Comparison of ENCODE assay signal across 7 cellular contexts in the genomic region with DNA sequence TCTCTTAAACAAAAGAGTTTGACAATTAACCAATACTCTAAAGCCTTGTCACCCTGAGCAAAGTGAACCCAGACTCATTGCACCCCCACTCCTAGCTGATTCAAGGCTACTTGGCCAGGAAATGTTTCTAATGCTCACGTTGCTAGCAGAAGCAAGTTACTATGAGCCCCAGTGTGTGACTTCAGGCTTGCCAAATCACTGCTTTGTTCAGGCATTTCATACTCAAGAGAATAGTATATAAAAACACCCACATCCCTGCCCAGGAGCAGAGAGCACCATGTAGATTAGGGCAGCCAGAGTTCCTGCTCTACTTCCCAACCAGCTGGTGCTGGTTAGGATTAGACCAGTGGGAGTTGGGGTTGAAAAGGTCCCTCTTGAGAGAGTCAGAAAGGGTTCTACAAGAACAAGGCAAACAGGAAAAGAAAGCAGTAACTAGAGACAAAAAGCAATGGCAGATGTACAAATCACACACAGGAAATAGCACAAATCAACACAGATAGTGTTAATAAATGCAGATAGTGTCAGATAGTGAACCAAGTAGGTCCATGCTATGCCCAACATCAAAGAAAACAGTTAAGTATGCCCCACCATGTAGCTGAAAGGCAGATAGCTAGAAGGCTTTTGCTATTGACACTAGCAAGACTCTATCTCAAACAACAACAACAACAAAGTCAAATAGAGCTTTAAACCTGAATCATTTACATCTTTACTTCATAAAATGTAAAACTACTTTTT.
A peak's percentile ranks its signal among the peaks of the same experiment; 100 is the strongest.
DNase-seq lines count a peak whose midpoint lies in the region; ATAC-seq and TF ChIP-seq lines count a peak whose summit lies in the region.
"Not testable (repeated sequence)": the region's sequence is repeated elsewhere in the genome, so short reads cannot be mapped to it uniquely, and the experiment has no call there.

No MANE protein-coding gene starts in this region.

- H3K4me2 ChIP-seq in DND-41 (ENCODE audit: insufficient read depth, low read length); mesendoderm (ENCODE audit: low read length): not testable (repeated sequence)

- not testable (repeated sequence) for H3K9ac ChIP-seq in DND-41 (ENCODE audit: low read depth, low read length); mesendoderm (ENCODE audit: low read length)

- WGBS in mesendoderm (ENCODE audit: extremely low coverage, insufficient coverage, low lambda C conversion rate), result no CpG with 5 or more reads among the region's 1 CpG

- H3K27ac ChIP-seq in CD4-positive, alpha-beta memory T cell (ENCODE audit: low read depth, low read length); DND-41 (ENCODE audit: low read length); mesendoderm (ENCODE audit: low read depth, low read length): not testable (repeated sequence)

- not testable (repeated sequence) for H4K20me1 ChIP-seq in DND-41 (ENCODE audit: insufficient read depth, low read length)

- ATAC-seq in DND-41 (ENCODE audit: insufficient read depth, low read depth), result peak; percentile 31; the same call in 1 of the 3 replicates
- ATAC-seq in central memory CD8-positive, alpha-beta T cell (replicated peaks; ENCODE audit: extremely low read depth, poor library complexity, severe bottlenecking), result peak; percentile 78
- peak; percentile 87 for ATAC-seq in Right ventricle myocardium inferior
- peak; percentile 74 for ATAC-seq in left ventricle myocardium superior

- not testable (repeated sequence) for H3K27ac Mint-ChIP-seq in CD4-positive, alpha-beta memory T cell; central memory CD8-positive, alpha-beta T cell (ENCODE audit: low read depth); osteocyte (ENCODE audit: unreplicated experiment)

- not testable (repeated sequence) for H2AK5ac ChIP-seq in mesendoderm (ENCODE audit: low read length)

- POLR2A ChIA-PET in CD4-positive, alpha-beta memory T cell (lab: Charles Lee; ENCODE audit: partially characterized antibody), result not testable (repeated sequence)

- not testable (repeated sequence) for H3K79me1 ChIP-seq in mesendoderm (ENCODE audit: low read length)

- not testable (repeated sequence) for H3K9me3 ChIP-seq in CD4-positive, alpha-beta memory T cell (ENCODE audit: control insufficient read depth in 1 of 2, low read length in 2 of 2); DND-41 (ENCODE audit: insufficient read depth, low read length, severe bottlenecking)

- not testable (repeated sequence) for H3K4me1 Mint-ChIP-seq in CD4-positive, alpha-beta memory T cell; central memory CD8-positive, alpha-beta T cell; osteocyte (ENCODE audit: unreplicated experiment)

- not testable (repeated sequence) for H2BK5ac ChIP-seq in mesendoderm (ENCODE audit: low read length)

- H2BK15ac ChIP-seq in mesendoderm (replicated peaks; ENCODE audit: low read depth), result not testable (repeated sequence)

- intact Hi-C loops in CD4-positive, alpha-beta memory T cell (cut with micrococcal nuclease); Right ventricle myocardium inferior (cut with DNase I); left ventricle myocardium superior (cut with micrococcal nuclease): not testable (repeated sequence)

- H3K4ac ChIP-seq in mesendoderm (ENCODE audit: low read depth, low read length), result not testable (repeated sequence)

- not testable (repeated sequence) for H2AFZ ChIP-seq in DND-41 (ENCODE audit: low read depth, low read length)

- H3K18ac ChIP-seq in mesendoderm (ENCODE audit: low read length), result not testable (repeated sequence)

- not testable (repeated sequence) for H3K56ac ChIP-seq in mesendoderm (ENCODE audit: low read length)

- H2BK120ac ChIP-seq in mesendoderm (ENCODE audit: low read depth, low read length), result not testable (repeated sequence)

- not testable (repeated sequence) for TF ChIP-seq CTCF in DND-41 (IDR thresholded peaks at IDR 0.05; ENCODE audit: borderline replicate concordance, extremely low read depth, low read length, poor library complexity, severe bottlenecking); osteocyte (IDR thresholded peaks at IDR 0.05)

- not testable (repeated sequence) for H3K4me3 Mint-ChIP-seq in CD4-positive, alpha-beta memory T cell; central memory CD8-positive, alpha-beta T cell; osteocyte (ENCODE audit: unreplicated experiment)

- H4K8ac ChIP-seq in mesendoderm (ENCODE audit: low read depth, low read length), result not testable (repeated sequence)

- H3K36me3 ChIP-seq in CD4-positive, alpha-beta memory T cell (ENCODE audit: insufficient read depth, low read length); DND-41 (ENCODE audit: insufficient read depth, low read length); mesendoderm (ENCODE audit: control insufficient read depth, insufficient read depth, low read length): not testable (repeated sequence)

- H3K9me3 Mint-ChIP-seq in CD4-positive, alpha-beta memory T cell; central memory CD8-positive, alpha-beta T cell: not testable (repeated sequence)
- H3K9me3 Mint-ChIP-seq in osteocyte (ENCODE audit: unreplicated experiment), result peaks cover 16% of the 10 kb centered on the region

- not testable (repeated sequence) for H3K79me2 ChIP-seq in DND-41 (ENCODE audit: insufficient read depth, low read length); mesendoderm (ENCODE audit: control insufficient read depth, insufficient read depth, low read length)

- not testable (repeated sequence) for H3K4me3 ChIP-seq in CD4-positive, alpha-beta memory T cell (ENCODE audit: low read length in 2 of 2); DND-41 (ENCODE audit: low read depth in 1 of 2, low read length in 2 of 2); mesendoderm (ENCODE audit: low read length)

- peak in 4 of 5 donors; percentile 9 to 26 (median 18) for DNase-seq in CD4-positive, alpha-beta memory T cell
- not testable (repeated sequence) for DNase-seq in DND-41; central memory CD8-positive, alpha-beta T cell (ENCODE audit: low spot score in 2 of 2); Right ventricle myocardium inferior (ENCODE audit: missing footprints); left ventricle myocardium superior
- DNase-seq in mesendoderm (peak; percentile 3), osteocyte (ENCODE audit: extremely low spot score, unreplicated experiment) (peak; percentile 75)

- H3K23ac ChIP-seq in mesendoderm (ENCODE audit: low read length), result not testable (repeated sequence)

- not testable (repeated sequence) for H3K27me3 ChIP-seq in CD4-positive, alpha-beta memory T cell (ENCODE audit: insufficient read depth, low read length); DND-41 (ENCODE audit: insufficient read depth, low read length, poor library complexity); mesendoderm (ENCODE audit: insufficient read depth, low read length, poor library complexity)

- not testable (repeated sequence) for H3K27me3 Mint-ChIP-seq in CD4-positive, alpha-beta memory T cell; central memory CD8-positive, alpha-beta T cell; osteocyte (ENCODE audit: unreplicated experiment)

- CTCF ChIA-PET in CD4-positive, alpha-beta memory T cell (lab: Charles Lee; ENCODE audit: partially characterized antibody), result not testable (repeated sequence)

- H4K5ac ChIP-seq in mesendoderm (ENCODE audit: low read length), result not testable (repeated sequence)

- H3K4me1 ChIP-seq in CD4-positive, alpha-beta memory T cell (ENCODE audit: insufficient read depth, low read length); DND-41 (ENCODE audit: insufficient read depth, low read length); mesendoderm (ENCODE audit: control insufficient read depth, low read depth, low read length): not testable (repeated sequence)

- not testable (repeated sequence) for H3K36me3 Mint-ChIP-seq in CD4-positive, alpha-beta memory T cell; central memory CD8-positive, alpha-beta T cell (ENCODE audit: insufficient read depth); osteocyte (ENCODE audit: unreplicated experiment)

Comparison
In these comparisons a context has a peak if more than half of its experiments do, and no peak if none do; other contexts are left out.
1. ATAC-seq: peak in every context shown above with its lines; median percentile 87 in Right ventricle myocardium inferior; 78 in central memory CD8-positive, alpha-beta T cell; 74 in left ventricle myocardium superior; 31 in DND-41.